Comparison of ENCODE assay signal across 28 cellular contexts in the genomic region with DNA sequence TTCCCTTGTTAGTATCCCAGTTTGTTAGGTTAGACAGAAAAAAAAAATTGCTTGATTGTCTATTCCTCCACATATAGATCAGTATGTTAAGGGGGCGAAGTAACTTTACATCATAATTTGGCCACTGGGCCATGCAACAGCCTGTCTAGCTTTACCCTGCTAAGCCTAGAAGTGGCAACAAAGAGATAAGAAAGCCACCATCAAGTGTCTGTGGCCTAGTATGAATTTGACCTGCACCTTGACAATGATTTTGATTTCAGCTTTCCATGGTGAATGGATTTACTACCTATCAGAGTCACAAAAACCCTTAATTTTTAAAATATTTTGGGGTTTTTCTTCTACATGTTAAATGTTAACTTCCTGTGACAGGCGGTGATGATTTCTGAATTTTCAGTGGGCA.
"Had no signal": no experiment of that assay in that cellular context is flagged by ENCODE, and none has a peak within 500 bp of the region (broad histone marks: within the 10 kb centered on the region; RNA-seq: fewer than 3 reads in every experiment).

No MANE protein-coding gene starts in this region.

- H3K9me3 Mint-ChIP-seq: dendritic cell treated with granulocyte-macrophage colony-stimulating factor and Interleukin-4, amounts not matched to agents 40 ng/mL and 50 ng/mL, for 4 days; effector memory CD8-positive, alpha-beta T cell had no signal

- DNase-seq: colonic mucosa; cortex of kidney; dermis blood vessel endothelial cell; dorsolateral prefrontal cortex; effector CD4-positive, alpha-beta T cell; effector CD8-positive, alpha-beta T cell; effector memory CD4-positive, alpha-beta T cell; effector memory CD8-positive, alpha-beta T cell; erythroblast; esophagus squamous epithelium; foreskin fibroblast; foreskin keratinocyte; foreskin melanocyte; gastrocnemius medialis; glutamatergic neuron; head of caudate nucleus; heart left ventricle; heart right ventricle had no signal

- H3K4me3 ChIP-seq: colonic mucosa, coronary artery, dorsolateral prefrontal cortex, esophagus muscularis mucosa, esophagus squamous epithelium, gastrocnemius medialis, gastroesophageal sphincter, heart left ventricle, heart right ventricle had no signal

- H3K27me3 ChIP-seq: colonic mucosa, dorsolateral prefrontal cortex, esophagus muscularis mucosa, esophagus squamous epithelium, foreskin keratinocyte, gastrocnemius medialis, gastroesophageal sphincter, heart left ventricle, heart right ventricle had no signal

- H3K9me3 ChIP-seq: colonic mucosa, esophagus muscularis mucosa, esophagus squamous epithelium, gastrocnemius medialis, gastroesophageal sphincter, heart left ventricle, heart right ventricle had no signal

- H3K27me3 Mint-ChIP-seq: dendritic cell treated with granulocyte-macrophage colony-stimulating factor and Interleukin-4, amounts not matched to agents 40 ng/mL and 50 ng/mL, for 4 days; effector memory CD8-positive, alpha-beta T cell had no signal

- H3K4me3 Mint-ChIP-seq: dendritic cell treated with granulocyte-macrophage colony-stimulating factor and Interleukin-4, amounts not matched to agents 40 ng/mL and 50 ng/mL, for 4 days; effector memory CD8-positive, alpha-beta T cell had no signal

- H3K4me1 ChIP-seq: colonic mucosa, esophagus muscularis mucosa, esophagus squamous epithelium, foreskin keratinocyte, gastrocnemius medialis, gastroesophageal sphincter, heart right ventricle had no signal

- H3K27ac ChIP-seq: colonic mucosa, coronary artery, dorsolateral prefrontal cortex, epithelial cell of prostate, esophagus muscularis mucosa, esophagus squamous epithelium, foreskin keratinocyte, gastrocnemius medialis, gastroesophageal sphincter, heart left ventricle, heart right ventricle had no signal

- ATAC-seq: effector memory CD8-positive, alpha-beta T cell; esophagus mucosa; foreskin keratinocyte; gastrocnemius medialis; gastroesophageal sphincter; heart left ventricle; heart right ventricle had no signal

- H3K27ac Mint-ChIP-seq: dendritic cell treated with granulocyte-macrophage colony-stimulating factor and Interleukin-4, amounts not matched to agents 40 ng/mL and 50 ng/mL, for 4 days; effector memory CD8-positive, alpha-beta T cell had no signal

- H3K36me3 ChIP-seq: colonic mucosa, esophagus muscularis mucosa, esophagus squamous epithelium, gastrocnemius medialis, heart left ventricle, heart right ventricle had no signal

- FAIRE-seq: colon, endometrium, endothelial cell of umbilical vein, frontal cortex had no signal
